Comparison of ENCODE assay signal across 21 cellular contexts in the genomic region with DNA sequence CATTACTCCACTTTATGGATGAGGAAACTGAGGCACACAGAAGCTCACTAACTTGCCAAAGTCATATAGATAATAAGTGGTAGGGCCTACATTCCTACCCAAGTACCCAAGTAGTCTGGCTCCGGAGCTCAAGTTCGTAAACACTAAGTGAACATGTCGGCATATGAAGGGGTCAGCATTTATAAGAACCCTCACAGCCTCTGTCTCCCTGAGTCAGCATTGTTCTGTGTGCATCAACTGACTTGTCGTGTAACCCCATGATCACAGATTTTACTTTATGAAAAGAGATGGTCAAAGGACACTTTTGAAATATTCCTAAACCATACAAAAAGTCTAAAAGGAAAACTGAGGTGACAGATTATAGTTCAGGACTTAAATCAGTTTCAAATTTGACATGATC.
"Had no signal": no experiment of that assay in that cellular context is flagged by ENCODE, and none has a peak within 500 bp of the region (broad histone marks: within the 10 kb centered on the region; RNA-seq: fewer than 3 reads in every experiment).

No MANE protein-coding gene starts in this region.

- H3K27me3 ChIP-seq: foreskin keratinocyte, sigmoid colon had no signal

- H3K4me3 ChIP-seq: lower lobe of right lung, sigmoid colon had no signal

- ATAC-seq: activated CD4-positive, alpha-beta T cell treated with anti-CD3 and anti-CD28 coated beads for 36 hours; foreskin keratinocyte; lower lobe of right lung; natural killer cell; stimulated activated naive CD8-positive, alpha-beta T cell treated with anti-CD3 and anti-CD28 coated beads, Interleukin-15, Interleukin-2, amounts not matched to agents 100 U/mL and 50 U/mL, for 24 hours had no signal

- DNase-seq: activated B cell treated with CpG ODN at 0.5 μM for 24 hours; activated CD4-positive, alpha-beta T cell treated with anti-CD3 and anti-CD28 coated beads for 36 hours; activated CD4-positive, alpha-beta T cell treated with anti-CD3 and anti-CD28 coated beads, Interleukin-2, amount 50 U/mL, for 4 hours; activated CD8-positive, alpha-beta memory T cell treated with anti-CD3 and anti-CD28 coated beads for 24 hours; activated CD8-positive, alpha-beta memory T cell treated with anti-CD3 and anti-CD28 coated beads, Interleukin-2, amount 50 U/mL, for 4 hours; activated naive CD4-positive, alpha-beta T cell treated with Interleukin-2 at 50 U/mL for 16 hours; activated naive CD8-positive, alpha-beta T cell treated with anti-CD3 and anti-CD28 coated beads for 36 hours; activated T-cell treated with anti-CD3 and anti-CD28 coated beads, Interleukin-2, amount 50 U/mL, for 24 hours; amniotic stem cell; cerebellar nuclear complex; effector CD8-positive, alpha-beta T cell; erythroblast; foreskin keratinocyte; kidney; lower lobe of right lung; midbrain; natural killer cell; sigmoid colon; stimulated activated CD4-positive, alpha-beta T cell treated with anti-CD3 and anti-CD28 coated beads, Interleukin-2, amount 100 ng/mL, for 48 hours; stimulated activated naive CD8-positive, alpha-beta T cell treated with anti-CD3 and anti-CD28 coated beads, Interleukin-15, Interleukin-2, amounts not matched to agents 100 U/mL and 50 U/mL, for 24 hours; T1000 had no signal

- H3K36me3 ChIP-seq: lower lobe of right lung, sigmoid colon had no signal

- H3K4me1 ChIP-seq: foreskin keratinocyte, sigmoid colon had no signal

- H3K27ac ChIP-seq: foreskin keratinocyte, lower lobe of right lung, sigmoid colon had no signal

- H3K9me3 ChIP-seq: lower lobe of right lung, sigmoid colon had no signal
